Comparison of ENCODE assay signal across 8 cellular contexts in the genomic region with DNA sequence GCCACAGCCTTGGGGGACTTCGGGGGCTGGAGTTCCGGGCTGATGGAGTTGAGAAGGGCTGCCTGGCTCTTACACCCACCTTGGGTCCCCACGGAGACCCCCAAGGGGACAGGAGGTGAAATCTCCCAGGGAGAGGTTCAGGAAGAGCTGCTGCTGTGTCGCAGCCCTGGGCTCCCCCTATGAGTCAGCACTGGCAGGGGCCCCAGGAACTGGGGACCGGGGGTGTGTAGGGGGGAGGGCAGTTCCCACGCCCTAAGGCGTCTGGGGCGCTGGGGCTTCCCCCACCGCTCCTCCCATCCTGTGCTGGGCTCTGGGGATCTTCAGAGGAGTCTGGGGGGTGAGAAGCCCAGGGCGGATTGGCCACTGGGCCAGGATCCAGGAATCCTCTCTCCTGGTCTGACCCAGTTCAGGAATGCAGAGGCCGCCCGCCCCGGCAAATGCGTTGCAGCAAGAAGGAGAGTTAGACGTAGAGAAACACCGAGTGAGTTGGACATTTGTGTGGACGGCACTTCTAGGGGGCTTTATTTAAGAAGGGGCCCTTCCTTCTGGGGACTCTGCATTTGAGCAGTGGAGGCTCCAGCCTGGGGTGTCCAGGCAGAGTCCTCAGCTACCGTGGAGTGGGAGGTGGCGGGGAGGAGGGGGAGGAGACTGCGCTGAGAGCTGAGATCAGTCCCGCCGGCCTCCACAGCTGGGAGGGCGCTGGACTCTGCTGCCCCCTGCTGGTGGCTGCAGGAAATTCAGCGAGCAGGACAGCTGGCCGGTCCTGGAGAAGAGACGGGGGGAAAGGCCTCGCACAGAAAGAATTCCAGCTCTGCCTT. TPM values are rescaled to one million over a fixed set of nuclear protein-coding genes. Genes with fewer than 3 reads are reported as not detected.
DNase-seq lines count a peak whose midpoint lies in the region; ATAC-seq, FAIRE-seq and TF ChIP-seq lines count a peak whose summit lies in the region.

No MANE protein-coding gene starts in this region.

- peak; percentile 92 for DNase-seq in GM04504 (ENCODE audit: low read depth)
- no peak for DNase-seq in HFF-Myc (ENCODE audit: extremely low read depth, low read depth)
- peak; percentile 82 for DNase-seq in MV-4-11 (lab: John Stamatoyannopoulos, UW)
- peak; percentile 72 to 89 (median 84) for DNase-seq in T-cell
- DNase-seq in amniotic stem cell (lab: John Stamatoyannopoulos, UW), result peak; percentile 62
- peak; percentile 94 for DNase-seq in left ventricle myocardium superior
- DNase-seq in pulmonary artery endothelial cell (ENCODE audit: low read depth, low spot score), result peak; percentile 63
- DNase-seq in urothelium cell line (ENCODE audit: low spot score), result peak; percentile 82

- H3K4me3 ChIP-seq in HFF-Myc (replicated peaks; ENCODE audit: low read depth, low read length), result peak overlapping the region; percentile 43

- no peak for FAIRE-seq in urothelium cell line (lab: Jason Lieb, UNC)

- CTCF ChIA-PET in T-cell (lab: Charles Lee), result interaction anchor here (0.5 to 3.2 kb wide), 33 partner anchors 9 to 790 kb away, joined by 3 to 31 read pairs (median 5); a partner anchor contains a TSS

- H3K9me3 Mint-ChIP-seq in T-cell, result no peaks in the 10 kb centered on the region

- peaks cover 39 to 47% (median 46%) of the 10 kb centered on the region in 3 donors for H3K4me1 Mint-ChIP-seq in T-cell

- peak; percentile 85 for TF ChIP-seq CTCF in HFF-Myc (IDR thresholded peaks at IDR 0.05; ENCODE audit: low read depth, low read length, missing control alignments)

- H3K4me3 Mint-ChIP-seq in T-cell, result peak overlapping the region; percentile 84 to 90 (median 86)

- H3K27ac Mint-ChIP-seq in T-cell, result peak overlapping the region; percentile 88 to 92

- peaks cover 15 to 22% of the 10 kb centered on the region in 2 donors for H3K27me3 Mint-ChIP-seq in T-cell

- POLR2A ChIA-PET in T-cell (lab: Charles Lee), result interaction anchor here (0.5 to 2.0 kb wide), 11 partner anchors 15 to 170 kb away, joined by 3 to 8 read pairs (median 6); a partner anchor contains a TSS

- ATAC-seq in T-cell (replicated peaks in 1 of 4), result peak; percentile 87 to 89 (median 88)
- ATAC-seq in left ventricle myocardium superior, result peak; percentile 94

- intact Hi-C loops in left ventricle myocardium superior (cut with micrococcal nuclease), result loop anchor here (10.0 kb wide), 1 partner anchor 77 kb away; no protein-coding TSS in a partner anchor

- H3K36me3 Mint-ChIP-seq in T-cell, result no peaks in the 10 kb centered on the region

RNA-seq across cellular contexts. Expression of a gene that starts 15.0 kb away (rescaled TPM):
- total RNA-seq in T-cell (1 to 10 TPM in 3 of 5 donors, under 1 TPM in 1, not detected in 1; 0.85 to 2.3 (median 1.5) TPM), left ventricle myocardium superior (0.69 TPM), pulmonary artery endothelial cell (not detected in 2 replicates)

RNA-seq across cellular contexts. Expression of a gene that starts 44.0 kb away (rescaled TPM):
- total RNA-seq in T-cell (1 to 10 TPM; 1.3 to 3.6 (median 1.7) TPM), left ventricle myocardium superior (0.72 TPM), pulmonary artery endothelial cell (0.63 and 0.73 TPM in 2 replicates)

RNA-seq across cellular contexts. Expression of a gene that starts 44.1 kb away (rescaled TPM):
- total RNA-seq in T-cell (10 to 100 TPM; 25.9 to 41.3 (median 37.4) TPM), left ventricle myocardium superior (19.6 TPM), pulmonary artery endothelial cell (6.2 and 6.6 TPM in 2 replicates)
